Comparison of ENCODE assay signal across 9 cellular contexts in the genomic region with DNA sequence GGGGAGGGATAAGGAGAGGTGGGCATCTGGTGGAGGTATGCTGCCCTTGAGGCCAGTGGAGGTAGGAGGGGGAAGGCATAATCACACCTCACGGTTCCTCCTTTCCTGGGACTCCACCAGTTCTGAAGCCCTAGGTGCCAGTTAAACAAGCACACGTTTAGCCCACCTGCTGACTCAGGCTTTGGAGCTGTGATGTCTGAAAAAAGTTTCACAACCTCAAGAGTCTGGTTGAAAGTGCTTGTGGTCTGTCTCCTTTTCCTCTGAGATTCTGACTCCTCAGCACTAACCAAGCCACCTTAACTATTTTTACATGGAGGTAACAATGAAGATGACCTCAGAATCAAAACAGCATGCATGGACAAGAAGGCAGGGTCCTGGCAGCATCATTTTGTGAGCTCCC. TPM values are rescaled to one million over a fixed set of nuclear protein-coding genes. Genes with fewer than 3 reads are reported as not detected.
A peak's percentile ranks its signal among the peaks of the same experiment; 100 is the strongest.
DNase-seq lines count a peak whose midpoint lies in the region; ATAC-seq, FAIRE-seq and TF ChIP-seq lines count a peak whose summit lies in the region.
"Had no signal": no experiment of that assay in that cellular context is flagged by ENCODE, and none has a peak within 500 bp of the region (broad histone marks: within the 10 kb centered on the region; RNA-seq: fewer than 3 reads in every experiment).

No MANE protein-coding gene starts in this region.

- peak overlapping the region; percentile 69 to 97 (median 86) for H3K4me2 ChIP-seq in BLaER1 treated with 17β-estradiol and CSF1 and Interleukin-3, amounts not matched to agents 10 nM and 100 nM
- peak overlapping the region; percentile 70 for H3K4me2 ChIP-seq in smooth muscle cell

- H2AFZ ChIP-seq in smooth muscle cell (ENCODE audit: low read depth) = no peak overlapping the region

- peak overlapping the region; percentile 50 for H3K4me3 Mint-ChIP-seq in activated naive CD8-positive, alpha-beta T cell treated with anti-CD3 and anti-CD28 coated beads, Interleukin-2, amount 10 ng/mL, durations not matched to agents 7 days and 5 days
- H3K4me3 Mint-ChIP-seq: brain had no signal

- WGBS in smooth muscle cell (ENCODE audit: low lambda C conversion rate) = 27% methylated on average over 2 of the region's 2 CpGs
- 60 to 74% (median 67%) methylated on average over 2 of the region's 2 CpGs for WGBS in adrenal gland, 4 donors

- H3K9ac ChIP-seq in BLaER1 treated with 17β-estradiol and CSF1 and Interleukin-3, amounts not matched to agents 10 nM and 100 nM = peak overlapping the region; percentile 29 to 59 (median 47); a peak in 15 of 22 replicates
- H3K9ac ChIP-seq in smooth muscle cell (ENCODE audit: low read depth) = peak overlapping the region; percentile 51

- intact Hi-C loops in adrenal gland (cut with DNase I) = no loop called here

- H4K20me1 ChIP-seq in BLaER1 treated with 17β-estradiol and CSF1 and Interleukin-3, amounts not matched to agents 10 nM and 100 nM = no peaks in the 10 kb centered on the region
- peaks cover 17% of the 10 kb centered on the region for H4K20me1 ChIP-seq in smooth muscle cell (ENCODE audit: low read depth)

- DNase-seq in GM19239 (ENCODE audit: insufficient read length, low spot score) (peak; percentile 10), smooth muscle cell (lab: John Stamatoyannopoulos, UW; ENCODE audit: unreplicated experiment) (no peak), adrenal gland (no peak), WERI-Rb-1 (no peak)
- DNase-seq in activated naive CD8-positive, alpha-beta T cell treated with anti-CD3 and anti-CD28 coated beads, Interleukin-2, amount 10 ng/mL, durations not matched to agents 7 days and 5 days = no peak
- no peak for DNase-seq in stimulated activated CD4-positive, alpha-beta T cell treated with anti-CD3 and anti-CD28 coated beads, Interleukin-4, amount 100 ng/mL, for 24 hours

- no peaks in the 10 kb centered on the region for H3K27me3 ChIP-seq in BLaER1 treated with 17β-estradiol and CSF1 and Interleukin-3, amounts not matched to agents 10 nM and 100 nM
- H3K27me3 ChIP-seq in smooth muscle cell (ENCODE audit: low read depth) = peaks cover 6% of the 10 kb centered on the region
- no peaks in the 10 kb centered on the region for H3K27me3 ChIP-seq in adrenal gland
- no peaks in the 10 kb centered on the region for H3K27me3 ChIP-seq in WERI-Rb-1 (ENCODE audit: insufficient read depth, low read depth, severe bottlenecking)

- H3K36me3 Mint-ChIP-seq in activated naive CD8-positive, alpha-beta T cell treated with anti-CD3 and anti-CD28 coated beads, Interleukin-2, amount 10 ng/mL, durations not matched to agents 7 days and 5 days = peaks cover 35% of the 10 kb centered on the region

- H3K36me3 ChIP-seq in BLaER1 treated with 17β-estradiol and CSF1 and Interleukin-3, amounts not matched to agents 10 nM and 100 nM = peaks cover 52 to 69% (median 55%) of the 10 kb centered on the region in 11 experiments
- H3K36me3 ChIP-seq in smooth muscle cell (ENCODE audit: low read depth) (no peaks in the 10 kb centered on the region), adrenal gland (replicated peaks in 1 of 2) (peaks cover 0 to 17% of the 10 kb centered on the region in 2 donors), WERI-Rb-1 (peaks cover 6% of the 10 kb centered on the region)

- H3K4me3 ChIP-seq in BLaER1 treated with 17β-estradiol and CSF1 and Interleukin-3, amounts not matched to agents 10 nM and 100 nM = peak overlapping the region in 7 of 10 experiments; percentile 3 to 27 (median 6); a peak in 5 of 20 replicates
- no peak overlapping the region for H3K4me3 ChIP-seq in smooth muscle cell
- no peak overlapping the region for H3K4me3 ChIP-seq in adrenal gland
- no peak overlapping the region for H3K4me3 ChIP-seq in WERI-Rb-1 (ENCODE audit: low read depth, low read length)

- TF ChIP-seq POLR2A in adrenal gland (IDR thresholded peaks at IDR 0.05) = no peak

- TF ChIP-seq CTCF in smooth muscle cell (IDR thresholded peaks at IDR 0.05; ENCODE audit: borderline replicate concordance, insufficient read depth, poor library complexity, severe bottlenecking) (no peak), adrenal gland (IDR thresholded peaks at IDR 0.05) (no peak), WERI-Rb-1 (IDR thresholded peaks at IDR 0.05; ENCODE audit: low read depth, low read length) (no peak)

- H3K4me1 ChIP-seq in BLaER1 treated with 17β-estradiol and CSF1 and Interleukin-3, amounts not matched to agents 10 nM and 100 nM = peaks cover 17 to 64% (median 40%) of the 10 kb centered on the region in 10 experiments
- H3K4me1 ChIP-seq in smooth muscle cell (ENCODE audit: low read depth) (peaks cover 10% of the 10 kb centered on the region), adrenal gland (replicated peaks in 1 of 2) (peaks cover 0 to 12% of the 10 kb centered on the region in 2 donors)

- H3K27ac ChIP-seq in BLaER1 treated with 17β-estradiol and CSF1 and Interleukin-3, amounts not matched to agents 10 nM and 100 nM = peak overlapping the region; percentile 50 to 76 (median 71); a peak in 20 of 22 replicates
- H3K27ac ChIP-seq in smooth muscle cell (ENCODE audit: low read depth) = peak overlapping the region; percentile 73
- H3K27ac ChIP-seq in adrenal gland = peak overlapping the region in 2 of 5 donors; percentile 4 to 23
- H3K27ac ChIP-seq in WERI-Rb-1 = no peak overlapping the region

- H3K27me3 Mint-ChIP-seq in activated naive CD8-positive, alpha-beta T cell treated with anti-CD3 and anti-CD28 coated beads, Interleukin-2, amount 10 ng/mL, durations not matched to agents 7 days and 5 days = no peaks in the 10 kb centered on the region
- H3K27me3 Mint-ChIP-seq: brain had no signal

- no peak overlapping the region for H3K27ac Mint-ChIP-seq in activated naive CD8-positive, alpha-beta T cell treated with anti-CD3 and anti-CD28 coated beads, Interleukin-2, amount 10 ng/mL, durations not matched to agents 7 days and 5 days

- H3K9me3 ChIP-seq in BLaER1 treated with 17β-estradiol and CSF1 and Interleukin-3, amounts not matched to agents 10 nM and 100 nM (replicated peaks in 1 of 11) = no peaks in the 10 kb centered on the region
- H3K9me3 ChIP-seq in smooth muscle cell (replicated peaks; ENCODE audit: low read depth) = no peaks in the 10 kb centered on the region
- H3K9me3 ChIP-seq in adrenal gland (replicated peaks in 1 of 3) = no peaks in the 10 kb centered on the region
- no peaks in the 10 kb centered on the region for H3K9me3 ChIP-seq in WERI-Rb-1 (ENCODE audit: severe bottlenecking)

- ATAC-seq in HG03108 (IDR thresholded peaks at IDR 0.05; ENCODE audit: unreplicated experiment) = peak; percentile 91
- ATAC-seq in activated naive CD8-positive, alpha-beta T cell treated with anti-CD3 and anti-CD28 coated beads, Interleukin-2, amount 10 ng/mL, durations not matched to agents 7 days and 5 days (ENCODE audit: low read depth) = peak; percentile 87

- H3K4me1 Mint-ChIP-seq in activated naive CD8-positive, alpha-beta T cell treated with anti-CD3 and anti-CD28 coated beads, Interleukin-2, amount 10 ng/mL, durations not matched to agents 7 days and 5 days = peaks cover 20% of the 10 kb centered on the region
- H3K4me1 Mint-ChIP-seq: brain had no signal

- FAIRE-seq in GM19239 (lab: Jason Lieb, UNC) = peak; percentile 83

- H3K9me3 Mint-ChIP-seq in activated naive CD8-positive, alpha-beta T cell treated with anti-CD3 and anti-CD28 coated beads, Interleukin-2, amount 10 ng/mL, durations not matched to agents 7 days and 5 days = no peaks in the 10 kb centered on the region
- H3K9me3 Mint-ChIP-seq: brain had no signal

- POLR2A ChIA-PET in activated naive CD8-positive, alpha-beta T cell treated with anti-CD3 and anti-CD28 coated beads, Interleukin-2, amount 10 ng/mL, durations not matched to agents 7 days and 5 days (lab: Charles Lee) = interaction anchor here (0.7 kb wide), 1 partner anchor 23 kb away, joined by 5 read pairs; a partner anchor contains a TSS

- peaks cover 4% of the 10 kb centered on the region for H3F3A ChIP-seq in smooth muscle cell (ENCODE audit: low read depth)

- no peaks in the 10 kb centered on the region for H3K79me2 ChIP-seq in smooth muscle cell (ENCODE audit: low read depth)

RNA-seq across cellular contexts. Expression of a gene that starts 23.0 kb away (rescaled TPM):
- total RNA-seq in activated naive CD8-positive, alpha-beta T cell treated with anti-CD3 and anti-CD28 coated beads, Interleukin-2, amount 10 ng/mL, durations not matched to agents 7 days and 5 days = 10 to 100 TPM; 35.8 to 37.4 TPM
- 25.4 and 26.0 TPM in 2 replicates for total RNA-seq in smooth muscle cell
- polyA plus RNA-seq in smooth muscle cell = 12.3 and 19.7 TPM in 2 replicates
- total RNA-seq in adrenal gland = 10 to 100 TPM; 20.2 to 38.2 (median 28.9) TPM
- polyA plus RNA-seq in adrenal gland = 10 to 100 TPM in 1 of 3 donors, 1 to 10 TPM in 2; 6.7 to 35.5 (median 7.3) TPM

Comparison
In these comparisons a context has a peak if more than half of its experiments do, and no peak if none do; other contexts are left out.
1. H3K4me3 ChIP-seq: peak in BLaER1 treated with 17β-estradiol and CSF1 and Interleukin-3, amounts not matched to agents 10 nM and 100 nM (7 of 10); none in smooth muscle cell (single experiment), adrenal gland (0 of 4) and WERI-Rb-1 (single experiment).